ENCODE assay signal across 8 cellular contexts in the genomic region with DNA sequence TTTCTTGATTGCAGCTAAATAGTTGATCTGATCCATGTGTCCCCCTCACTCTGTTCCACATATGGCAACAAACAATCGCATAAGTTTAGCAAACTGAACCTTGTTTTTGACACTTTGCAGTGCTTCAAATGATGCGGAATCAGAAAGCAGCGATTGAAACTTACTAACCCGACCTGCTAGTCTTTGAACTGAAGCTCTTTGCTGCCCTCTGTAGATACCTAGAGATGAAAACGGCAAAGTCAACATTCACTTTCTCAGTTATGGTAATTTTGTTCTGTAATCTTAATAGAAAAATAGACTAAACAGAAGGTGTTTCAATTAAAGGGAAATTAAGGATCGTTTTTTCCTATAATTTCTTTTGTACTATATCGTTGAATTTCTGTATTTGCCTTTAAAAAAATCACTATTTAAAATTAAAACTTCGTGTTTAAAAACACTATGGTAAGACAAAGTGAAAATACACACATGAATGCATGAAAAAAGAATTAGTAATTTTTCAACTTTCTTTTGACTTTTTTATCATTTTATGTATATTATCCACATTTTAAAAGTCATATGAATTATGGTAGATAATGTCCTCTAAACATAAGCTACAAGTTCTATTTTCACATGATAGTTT.
DNase-seq lines count a peak whose midpoint lies in the region; ATAC-seq, FAIRE-seq and TF ChIP-seq lines count a peak whose summit lies in the region.

No MANE protein-coding gene starts in this region.

- peak; percentile 95 for FAIRE-seq in kidney (lab: Jason Lieb, UNC)

- no peak overlapping the region for H3K4me3 Mint-ChIP-seq in Caco-2 (ENCODE audit: unreplicated experiment)

- in situ Hi-C loops in astrocyte of the spinal cord (cut with HindIII; ENCODE audit: low sequenced_read_pairs) = no loop called here

- no peaks in the 10 kb centered on the region; the same call in 1 of the 2 replicates for H3K4me1 ChIP-seq in Caco-2
- H3K4me1 ChIP-seq in kidney (ENCODE audit: control insufficient read depth in 1 of 2, insufficient read depth in 1 of 2, low read depth in 1 of 2, low read length in 2 of 2) = peaks cover 0 to 2% of the 10 kb centered on the region in 2 donors

- no TSS peak for BruUV-seq in Caco-2 (replicated peaks; lab: Mats Ljungman, UMichigan)

- TF ChIP-seq CTCF in Caco-2 (IDR thresholded peaks at IDR 0.05; ENCODE audit: insufficient read depth in 1 of 2, low read depth in 1 of 2, low read length in 1 of 2, severe bottlenecking in 1 of 2, unreplicated experiment in 1 of 2) = peak; percentile 66 to 72
- TF ChIP-seq CTCF in astrocyte of the spinal cord (IDR thresholded peaks at IDR 0.05; ENCODE audit: low read depth, low read length) = peak; percentile 68
- TF ChIP-seq CTCF in kidney (IDR thresholded peaks at IDR 0.05; ENCODE audit: borderline replicate concordance, extremely low read depth, insufficient read depth) = peak; percentile 63

- H3K27ac Mint-ChIP-seq in Caco-2 (ENCODE audit: unreplicated experiment) = no peak overlapping the region

- H3K9me3 Mint-ChIP-seq in Caco-2 (ENCODE audit: unreplicated experiment) = peaks cover 14% of the 10 kb centered on the region

- no peaks in the 10 kb centered on the region for H3K36me3 Mint-ChIP-seq in Caco-2 (ENCODE audit: insufficient read depth, unreplicated experiment)

- H3K4me3 ChIP-seq in Caco-2 (ENCODE audit: low read depth, low read length) (no peak overlapping the region), astrocyte of the spinal cord (ENCODE audit: low read depth, low read length) (no peak overlapping the region), kidney (ENCODE audit: low read length in 2 of 2) (peak overlapping the region in 1 of 2 donors; percentile 24)

- no peak overlapping the region for H3K27ac ChIP-seq in kidney (ENCODE audit: low read depth in 2 of 2, low read length in 2 of 2)

- CTCF ChIA-PET in Caco-2 (lab: Charles Lee) = interaction anchor here (0.6 kb wide), 1 partner anchor 190 kb away, joined by 5 read pairs; no protein-coding TSS in a partner anchor

- no peaks in the 10 kb centered on the region; the same call in 1 of the 2 replicates for H3K36me3 ChIP-seq in Caco-2 (ENCODE audit: control insufficient read depth, insufficient read depth, low read length)
- H3K36me3 ChIP-seq in kidney (ENCODE audit: control insufficient read depth in 1 of 2, insufficient read depth in 2 of 2, low read length in 2 of 2) = no peaks in the 10 kb centered on the region

- H3K27me3 ChIP-seq in Caco-2 (replicated peaks; ENCODE audit: control insufficient read depth, insufficient read depth, low read length) = no peaks in the 10 kb centered on the region

- POLR2A ChIA-PET in Caco-2 (lab: Charles Lee) = no interaction called here

- peak in 1 of 2 experiments; percentile 42 for DNase-seq in Caco-2
- peak; percentile 48 for DNase-seq in NCI-H345 (lab: John Stamatoyannopoulos, UW)
- DNase-seq in astrocyte of the spinal cord (ENCODE audit: low read depth, low spot score) = peak; percentile 56
- DNase-seq in kidney = no peak
- no peak for DNase-seq in activated CD8-positive, alpha-beta memory T cell treated with anti-CD3 and anti-CD28 coated beads, Interleukin-2, amount 50 U/mL, for 48 hours
- no peak for DNase-seq in GM19238 (ENCODE audit: insufficient read length, low spot score)
- no peak for DNase-seq in activated CD4-positive, alpha-beta T cell treated with anti-CD3 and anti-CD28 coated beads, Interleukin-2, amount 50 U/mL, for 1 hour

- no peaks in the 10 kb centered on the region for H3K27me3 Mint-ChIP-seq in Caco-2 (ENCODE audit: insufficient read depth, unreplicated experiment)

- intact Hi-C loops in Caco-2 (cut with micrococcal nuclease; ENCODE audit: unreplicated experiment) = loop anchor here (1.0 to 10.0 kb wide), 7 partner anchors 132 to 1157 kb away; no protein-coding TSS in a partner anchor
- intact Hi-C loops in kidney (cut with DNase I) = no loop called here

- H3K4me1 Mint-ChIP-seq in Caco-2 (ENCODE audit: low read depth, unreplicated experiment) = peaks cover 7% of the 10 kb centered on the region

- H3K9ac ChIP-seq in kidney (ENCODE audit: low read length in 2 of 2) = no peak overlapping the region

- peak; percentile 46 for ATAC-seq in HG02610 (IDR thresholded peaks at IDR 0.05; ENCODE audit: unreplicated experiment)

- H3K9me3 ChIP-seq in Caco-2 = no peaks in the 10 kb centered on the region
- no peaks in the 10 kb centered on the region for H3K9me3 ChIP-seq in kidney (ENCODE audit: control insufficient read depth in 1 of 2, low read length in 2 of 2)

Comparison
In these comparisons a context has a peak if more than half of its experiments do, and no peak if none do; other contexts are left out.
1. DNase-seq: peak in NCI-H345 (single experiment) and astrocyte of the spinal cord (single experiment); none in kidney (single experiment), activated CD8-positive, alpha-beta memory T cell treated with anti-CD3 and anti-CD28 coated beads, Interleukin-2, amount 50 U/mL, for 48 hours (single experiment), GM19238 (single experiment) and activated CD4-positive, alpha-beta T cell treated with anti-CD3 and anti-CD28 coated beads, Interleukin-2, amount 50 U/mL, for 1 hour (single experiment).
2. Peak in every context shown above with its lines, with median percentiles within 50 percentile points of each other: CTCF ChIP-seq.